10 cellular contexts compared by ENCODE assay signal in genomic region chr13:45879666-45880065, GRCh38. TPM values are rescaled to one million over a fixed set of nuclear protein-coding genes. Genes with fewer than 3 reads are reported as not detected.
DNase-seq lines count a peak whose midpoint lies in the region; ATAC-seq and TF ChIP-seq lines count a peak whose summit lies in the region.
"Had no signal": no experiment of that assay in that cellular context is flagged by ENCODE, and none has a peak within 500 bp of the region (broad histone marks: within the 10 kb centered on the region; RNA-seq: fewer than 3 reads in every experiment).

No MANE protein-coding gene starts in this region.

- no peaks in the 10 kb centered on the region for H3K36me3 Mint-ChIP-seq in nephron progenitor cell (ENCODE audit: low read depth)
- H3K36me3 Mint-ChIP-seq in activated naive CD8-positive, alpha-beta T cell treated with anti-CD3 and anti-CD28 coated beads, Interleukin-2, amount 50 U/mL, for 24 hours (ENCODE audit: low read depth): no peaks in the 10 kb centered on the region

- TF ChIP-seq CTCF in GM12865 (IDR thresholded peaks at IDR 0.05; ENCODE audit: insufficient read depth, low read depth, low read length, missing control alignments) (peak; percentile 42), nephron progenitor cell (IDR thresholded peaks at IDR 0.05) (peak; percentile 34)

- no peak for ATAC-seq in activated CD4-positive, CD25-positive, alpha-beta regulatory T cell treated with anti-CD3 and anti-CD28 coated beads, Interleukin-2, amount 50 U/mL, for 24 hours
- no peak for ATAC-seq in activated naive CD8-positive, alpha-beta T cell treated with anti-CD3 and anti-CD28 coated beads, Interleukin-2, amount 50 U/mL, for 24 hours

- no peak overlapping the region for H3K4me3 Mint-ChIP-seq in nephron progenitor cell
- no peak overlapping the region for H3K4me3 Mint-ChIP-seq in activated naive CD8-positive, alpha-beta T cell treated with anti-CD3 and anti-CD28 coated beads, Interleukin-2, amount 50 U/mL, for 24 hours

- H3K9me3 Mint-ChIP-seq in nephron progenitor cell: no peaks in the 10 kb centered on the region
- no peaks in the 10 kb centered on the region for H3K9me3 Mint-ChIP-seq in activated naive CD8-positive, alpha-beta T cell treated with anti-CD3 and anti-CD28 coated beads, Interleukin-2, amount 50 U/mL, for 24 hours

- peak; percentile 31 for DNase-seq in GM12865 (ENCODE audit: low read depth)
- peak; percentile 39 for DNase-seq in NCI-H69 (lab: John Stamatoyannopoulos, UW)
- peak; percentile 40 for DNase-seq in dermis blood vessel endothelial cell
- DNase-seq in nephron progenitor cell: peak; percentile 34
- no peak for DNase-seq in activated naive CD8-positive, alpha-beta T cell treated with anti-CD3 and anti-CD28 coated beads, Interleukin-2, amount 50 U/mL, for 24 hours
- DNase-seq in NCI-H2107 treated with DMSO at 0.1 percent for 48 hours (lab: John Stamatoyannopoulos, UW; ENCODE audit: unreplicated experiment): no peak
- DNase-seq in activated T-cell treated with anti-CD3 and anti-CD28 coated beads, Interleukin-2, amount 50 U/mL, for 1 hour: no peak
- DNase-seq: effector CD4-positive, alpha-beta T cell; NCI-H2081 had no signal

- peaks cover 7% of the 10 kb centered on the region for H3K27me3 Mint-ChIP-seq in nephron progenitor cell (ENCODE audit: low read depth, poor library complexity)
- peaks cover 2% of the 10 kb centered on the region for H3K27me3 Mint-ChIP-seq in activated naive CD8-positive, alpha-beta T cell treated with anti-CD3 and anti-CD28 coated beads, Interleukin-2, amount 50 U/mL, for 24 hours

- no peak overlapping the region for H3K27ac Mint-ChIP-seq in nephron progenitor cell
- no peak overlapping the region for H3K27ac Mint-ChIP-seq in activated naive CD8-positive, alpha-beta T cell treated with anti-CD3 and anti-CD28 coated beads, Interleukin-2, amount 50 U/mL, for 24 hours

- peaks cover 52% of the 10 kb centered on the region for H3K4me1 Mint-ChIP-seq in nephron progenitor cell
- peaks cover 2% of the 10 kb centered on the region for H3K4me1 Mint-ChIP-seq in activated naive CD8-positive, alpha-beta T cell treated with anti-CD3 and anti-CD28 coated beads, Interleukin-2, amount 50 U/mL, for 24 hours

- H3K4me3 ChIP-seq in GM12865 (ENCODE audit: low read depth, low read length): no peak overlapping the region

RNA-seq across cellular contexts. Expression of gene SIAH3, which starts 28.1 kb away (rescaled TPM):
- under 0.01 TPM in 1 of 2 replicates, not detected in the other for total RNA-seq in dermis blood vessel endothelial cell

Comparison
In these comparisons a context has a peak if more than half of its experiments do, and no peak if none do; other contexts are left out.
1. DNase-seq: peak in GM12865 (single experiment), NCI-H69 (single experiment), dermis blood vessel endothelial cell (single experiment) and nephron progenitor cell (single experiment); none in activated naive CD8-positive, alpha-beta T cell treated with anti-CD3 and anti-CD28 coated beads, Interleukin-2, amount 50 U/mL, for 24 hours (single experiment), NCI-H2107 treated with DMSO at 0.1 percent for 48 hours (single experiment) and activated T-cell treated with anti-CD3 and anti-CD28 coated beads, Interleukin-2, amount 50 U/mL, for 1 hour (single experiment).